19 cellular contexts compared by ENCODE assay signal in genomic region chr18:76346490-76347130, GRCh38.
"Had no signal": no experiment of that assay in that cellular context is flagged by ENCODE, and none has a peak within 500 bp of the region (broad histone marks: within the 10 kb centered on the region; RNA-seq: fewer than 3 reads in every experiment).

No MANE protein-coding gene starts in this region.

- H3K4me2 ChIP-seq: hepatocyte had no signal

- H3K36me3 ChIP-seq: spleen, tibial artery, upper lobe of left lung, uterus had no signal

- H3K36me3 Mint-ChIP-seq: naive B cell had no signal

- H3K4me3 Mint-ChIP-seq: dendritic cell treated with granulocyte-macrophage colony-stimulating factor and Interleukin-4, amounts not matched to agents 40 ng/mL and 50 ng/mL, for 4 days; naive B cell had no signal

- H3K79me2 ChIP-seq: hepatocyte had no signal

- H3K4me3 ChIP-seq: hepatocyte, psoas muscle, spleen, tibial artery, upper lobe of left lung, uterus had no signal

- H3K4me1 ChIP-seq: psoas muscle, uterus had no signal

- H3K27ac Mint-ChIP-seq: dendritic cell treated with granulocyte-macrophage colony-stimulating factor and Interleukin-4, amounts not matched to agents 40 ng/mL and 50 ng/mL, for 4 days had no signal

- H3K27me3 ChIP-seq: hepatocyte, upper lobe of left lung, uterus had no signal

- H3K27me3 Mint-ChIP-seq: dendritic cell treated with granulocyte-macrophage colony-stimulating factor and Interleukin-4, amounts not matched to agents 40 ng/mL and 50 ng/mL, for 4 days had no signal

- H2AFZ ChIP-seq: hepatocyte had no signal

- H3K9me3 ChIP-seq: psoas muscle, spleen, tibial artery, upper lobe of left lung, uterus had no signal

- DNase-seq: cerebellar nuclear complex; erythroblast; foreskin melanocyte; head of caudate nucleus; mesendoderm; naive B cell; psoas muscle; retina; spleen; stimulated activated CD4-positive, alpha-beta T cell treated with anti-CD3 and anti-CD28 coated beads, Interleukin-15, amount 100 ng/mL, for 24 hours; stimulated activated CD4-positive, alpha-beta T cell treated with anti-CD3 and anti-CD28 coated beads, Interleukin-2, amount 100 ng/mL, for 24 hours; stimulated activated CD4-positive, alpha-beta T cell treated with anti-CD3 and anti-CD28 coated beads, Interleukin-4, amount 100 ng/mL, for 4 hours; stimulated activated naive CD4-positive, alpha-beta T cell; tibial artery; uterus had no signal

- ATAC-seq: sciatic nerve had no signal

- H3K9me3 Mint-ChIP-seq: dendritic cell treated with granulocyte-macrophage colony-stimulating factor and Interleukin-4, amounts not matched to agents 40 ng/mL and 50 ng/mL, for 4 days; naive B cell had no signal

- H3K27ac ChIP-seq: hepatocyte, psoas muscle, spleen, tibial artery, upper lobe of left lung, uterus had no signal
